In the genomic region with DNA sequence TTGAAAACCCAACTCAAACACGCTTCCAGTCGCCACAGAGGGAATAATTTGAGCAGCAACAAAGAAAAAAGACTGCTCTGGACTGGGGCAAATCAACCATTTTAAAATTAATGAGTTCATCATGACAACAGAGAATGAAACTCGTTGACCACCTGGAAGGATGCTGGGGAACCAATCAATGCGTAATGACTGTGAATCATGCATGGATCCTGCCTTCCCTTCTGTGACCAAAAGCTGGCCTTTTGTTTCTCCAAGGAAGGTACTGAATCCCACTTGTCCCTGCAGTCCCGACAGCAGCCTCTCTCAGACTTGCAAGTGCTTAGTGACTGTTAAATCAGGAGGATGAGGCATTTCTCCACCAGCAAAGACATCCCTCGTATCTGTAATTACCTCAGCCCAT, we compare ENCODE assay signal across 22 cellular contexts.
"Had no signal": no experiment of that assay in that cellular context is flagged by ENCODE, and none has a peak within 500 bp of the region (broad histone marks: within the 10 kb centered on the region; RNA-seq: fewer than 3 reads in every experiment).

No MANE protein-coding gene starts in this region.

- H3K36me3 ChIP-seq: right lobe of liver, transverse colon had no signal

- H3K4me1 ChIP-seq: right lobe of liver, testis had no signal

- H3K27ac Mint-ChIP-seq: activated CD4-positive, alpha-beta memory T cell treated with anti-CD3 and anti-CD28 coated beads, Interleukin-2, amount 10 ng/mL, durations not matched to agents 7 days and 5 days; activated CD4-positive, alpha-beta T cell treated with anti-CD3 and anti-CD28 coated beads, Interleukin-2, amount 10 ng/mL, durations not matched to agents 7 days and 5 days; activated T-helper 17 cell treated with anti-CD3 and anti-CD28 coated beads, Interleukin-2, amount 50 U/mL, for 72 hours had no signal

- H3K4me3 Mint-ChIP-seq: activated CD4-positive, alpha-beta memory T cell treated with anti-CD3 and anti-CD28 coated beads, Interleukin-2, amount 10 ng/mL, durations not matched to agents 7 days and 5 days; activated CD4-positive, alpha-beta T cell treated with anti-CD3 and anti-CD28 coated beads, Interleukin-2, amount 10 ng/mL, durations not matched to agents 7 days and 5 days; activated T-cell treated with anti-CD3 and anti-CD28 coated beads, Interleukin-2, amount 50 U/mL, for 4 hours; activated T-helper 17 cell treated with anti-CD3 and anti-CD28 coated beads, Interleukin-2, amount 50 U/mL, for 72 hours; naive thymus-derived CD8-positive, alpha-beta T cell had no signal

- H3K4me3 ChIP-seq: right lobe of liver, testis, transverse colon had no signal

- H3K27me3 ChIP-seq: right lobe of liver, testis, transverse colon had no signal

- H3K9me3 ChIP-seq: right lobe of liver, testis, transverse colon had no signal

- H3K27me3 Mint-ChIP-seq: activated CD4-positive, alpha-beta memory T cell treated with anti-CD3 and anti-CD28 coated beads, Interleukin-2, amount 10 ng/mL, durations not matched to agents 7 days and 5 days; activated CD4-positive, alpha-beta T cell treated with anti-CD3 and anti-CD28 coated beads, Interleukin-2, amount 10 ng/mL, durations not matched to agents 7 days and 5 days; activated T-helper 17 cell treated with anti-CD3 and anti-CD28 coated beads, Interleukin-2, amount 50 U/mL, for 72 hours; naive thymus-derived CD8-positive, alpha-beta T cell had no signal

- H3K4me1 Mint-ChIP-seq: activated CD4-positive, alpha-beta memory T cell treated with anti-CD3 and anti-CD28 coated beads, Interleukin-2, amount 10 ng/mL, durations not matched to agents 7 days and 5 days; activated T-helper 17 cell treated with anti-CD3 and anti-CD28 coated beads, Interleukin-2, amount 50 U/mL, for 72 hours had no signal

- ATAC-seq: activated T-cell treated with anti-CD3 and anti-CD28 coated beads, Interleukin-2, amount 50 U/mL, for 4 hours; activated T-helper 17 cell treated with anti-CD3 and anti-CD28 coated beads, Interleukin-2, amount 50 U/mL, for 72 hours; left colon; naive thymus-derived CD8-positive, alpha-beta T cell; right lobe of liver had no signal

- H3K27ac ChIP-seq: right lobe of liver, testis, transverse colon had no signal

- H3K9me3 Mint-ChIP-seq: activated T-helper 17 cell treated with anti-CD3 and anti-CD28 coated beads, Interleukin-2, amount 50 U/mL, for 72 hours had no signal

- DNase-seq: activated CD4-positive, alpha-beta memory T cell treated with anti-CD3 and anti-CD28 coated beads, Interleukin-2, amount 10 ng/mL, durations not matched to agents 7 days and 5 days; activated CD4-positive, alpha-beta T cell treated with anti-CD3 and anti-CD28 coated beads for 1 hour; activated CD4-positive, alpha-beta T cell treated with anti-CD3 and anti-CD28 coated beads, Interleukin-2, amount 10 ng/mL, durations not matched to agents 7 days and 5 days; activated gamma-delta T cell treated with Interleukin-2 at 50 U/mL for 16 hours; activated naive CD4-positive, alpha-beta T cell treated with anti-CD3 and anti-CD28 coated beads, Interleukin-2, amount 50 U/mL, for 16 hours; activated T-cell treated with anti-CD3 and anti-CD28 coated beads, Interleukin-2, amount 50 U/mL, for 4 hours; amniotic stem cell; caudate nucleus; foreskin fibroblast; head of caudate nucleus; hippocampal formation; left colon; mammary epithelial cell; midbrain; naive thymus-derived CD8-positive, alpha-beta T cell; posterior cingulate gyrus; right lobe of liver; stimulated activated CD4-positive, alpha-beta T cell treated with anti-CD3 and anti-CD28 coated beads, Interleukin-2, amount 100 ng/mL, for 48 hours; stimulated activated naive CD4-positive, alpha-beta T cell treated with Interleukin-2 at 50 U/mL for 16 hours; testis; transverse colon had no signal
